In genomic region chr3:171284308-171285075, GRCh38 we compare ENCODE assay signal across 1 cellular context.
TF ChIP-seq lines count a peak whose summit lies in the region.

No MANE protein-coding gene starts in this region.

TF ChIP-seq in GM12878, 131 proteins besides CTCF, POLR2A, EP300 and RAD21 (continued from another document):
- no peak for TF ChIP-seq USF2 (IDR thresholded peaks at IDR 0.05; ENCODE audit: borderline replicate concordance, low read depth, low read length)
- peak; percentile 77 for TF ChIP-seq RUNX3 (IDR thresholded peaks at IDR 0.05; ENCODE audit: low read length)
- no peak for TF ChIP-seq TCF12 (IDR thresholded peaks at IDR 0.05; ENCODE audit: low read depth, low read length)
- TF ChIP-seq SKIL (IDR thresholded peaks at IDR 0.05; ENCODE audit: low read depth, poor library complexity, severe bottlenecking): no peak
- no peak for TF ChIP-seq TAF1 (IDR thresholded peaks at IDR 0.05; ENCODE audit: borderline replicate concordance, low read depth, low read length)
- no peak for TF ChIP-seq HDAC2 (IDR thresholded peaks at IDR 0.05)
- TF ChIP-seq, protein P1, sequence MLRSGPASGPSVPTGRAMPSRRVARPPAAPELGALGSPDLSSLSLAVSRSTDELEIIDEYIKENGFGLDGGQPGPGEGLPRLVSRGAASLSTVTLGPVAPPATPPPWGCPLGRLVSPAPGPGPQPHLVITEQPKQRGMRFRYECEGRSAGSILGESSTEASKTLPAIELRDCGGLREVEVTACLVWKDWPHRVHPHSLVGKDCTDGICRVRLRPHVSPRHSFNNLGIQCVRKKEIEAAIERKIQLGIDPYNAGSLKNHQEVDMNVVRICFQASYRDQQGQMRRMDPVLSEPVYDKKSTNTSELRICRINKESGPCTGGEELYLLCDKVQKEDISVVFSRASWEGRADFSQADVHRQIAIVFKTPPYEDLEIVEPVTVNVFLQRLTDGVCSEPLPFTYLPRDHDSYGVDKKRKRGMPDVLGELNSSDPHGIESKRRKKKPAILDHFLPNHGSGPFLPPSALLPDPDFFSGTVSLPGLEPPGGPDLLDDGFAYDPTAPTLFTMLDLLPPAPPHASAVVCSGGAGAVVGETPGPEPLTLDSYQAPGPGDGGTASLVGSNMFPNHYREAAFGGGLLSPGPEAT (IDR thresholded peaks at IDR 0.05; ENCODE audit: low read depth): no peak
- TF ChIP-seq ZNF207 (IDR thresholded peaks at IDR 0.05; ENCODE audit: borderline replicate concordance): no peak
- no peak for TF ChIP-seq RB1 (IDR thresholded peaks at IDR 0.05; ENCODE audit: borderline replicate concordance)
- TF ChIP-seq PAX5 (IDR thresholded peaks at IDR 0.05; ENCODE audit: borderline replicate concordance, low read depth, low read length): peak; percentile 51; the same call in 1 of the 2 replicates
- TF ChIP-seq NFXL1 (IDR thresholded peaks at IDR 0.05; ENCODE audit: borderline replicate concordance): no peak
- peak; percentile 74 for TF ChIP-seq CREM (IDR thresholded peaks at IDR 0.05; ENCODE audit: low read depth)
- TF ChIP-seq, protein P2, sequence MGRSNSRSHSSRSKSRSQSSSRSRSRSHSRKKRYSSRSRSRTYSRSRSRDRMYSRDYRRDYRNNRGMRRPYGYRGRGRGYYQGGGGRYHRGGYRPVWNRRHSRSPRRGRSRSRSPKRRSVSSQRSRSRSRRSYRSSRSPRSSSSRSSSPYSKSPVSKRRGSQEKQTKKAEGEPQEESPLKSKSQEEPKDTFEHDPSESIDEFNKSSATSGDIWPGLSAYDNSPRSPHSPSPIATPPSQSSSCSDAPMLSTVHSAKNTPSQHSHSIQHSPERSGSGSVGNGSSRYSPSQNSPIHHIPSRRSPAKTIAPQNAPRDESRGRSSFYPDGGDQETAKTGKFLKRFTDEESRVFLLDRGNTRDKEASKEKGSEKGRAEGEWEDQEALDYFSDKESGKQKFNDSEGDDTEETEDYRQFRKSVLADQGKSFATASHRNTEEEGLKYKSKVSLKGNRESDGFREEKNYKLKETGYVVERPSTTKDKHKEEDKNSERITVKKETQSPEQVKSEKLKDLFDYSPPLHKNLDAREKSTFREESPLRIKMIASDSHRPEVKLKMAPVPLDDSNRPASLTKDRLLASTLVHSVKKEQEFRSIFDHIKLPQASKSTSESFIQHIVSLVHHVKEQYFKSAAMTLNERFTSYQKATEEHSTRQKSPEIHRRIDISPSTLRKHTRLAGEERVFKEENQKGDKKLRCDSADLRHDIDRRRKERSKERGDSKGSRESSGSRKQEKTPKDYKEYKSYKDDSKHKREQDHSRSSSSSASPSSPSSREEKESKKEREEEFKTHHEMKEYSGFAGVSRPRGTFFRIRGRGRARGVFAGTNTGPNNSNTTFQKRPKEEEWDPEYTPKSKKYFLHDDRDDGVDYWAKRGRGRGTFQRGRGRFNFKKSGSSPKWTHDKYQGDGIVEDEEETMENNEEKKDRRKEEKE (IDR thresholded peaks at IDR 0.05): no peak
- TF ChIP-seq POU2F2 (IDR thresholded peaks at IDR 0.05; ENCODE audit: borderline replicate concordance, low read depth, low read length): 0 out of 3 replicates have a peak, but pooled peaks have one; percentile 8
- TF ChIP-seq MTA3 (IDR thresholded peaks at IDR 0.05; ENCODE audit: borderline replicate concordance, low read length): 0 out of 2 replicates have a peak, but pooled peaks have one; percentile 52
- peak; percentile 67 for TF ChIP-seq BCL3 (IDR thresholded peaks at IDR 0.05; ENCODE audit: borderline replicate concordance, insufficient read depth, low read depth, low read length, poor library complexity, severe bottlenecking)
- TF ChIP-seq JUNB (IDR thresholded peaks at IDR 0.05): peak; percentile 94
- peak; percentile 58; the same call in 1 of the 2 replicates for TF ChIP-seq BCL11A (IDR thresholded peaks at IDR 0.05; ENCODE audit: low read depth, low read length)
- TF ChIP-seq E2F8 (IDR thresholded peaks at IDR 0.05; ENCODE audit: low read depth, partially characterized antibody): no peak
- TF ChIP-seq SUZ12 (IDR thresholded peaks at IDR 0.05; ENCODE audit: unreplicated experiment): no peak
- TF ChIP-seq TCF7 (IDR thresholded peaks at IDR 0.05; ENCODE audit: borderline replicate concordance): no peak
- TF ChIP-seq FOXM1 (IDR thresholded peaks at IDR 0.05; ENCODE audit: low read depth, low read length): peak; percentile 90
- TF ChIP-seq NR2F1 (conservative IDR thresholded peaks at IDR 0.05): no peak
- TF ChIP-seq TBL1XR1 (IDR thresholded peaks at IDR 0.05; ENCODE audit: low read depth, low read length): no peak; the same call in 1 of the 2 replicates
- TF ChIP-seq SPI1 (IDR thresholded peaks at IDR 0.05; ENCODE audit: borderline replicate concordance, insufficient read depth, low read depth, low read length): 0 out of 2 replicates have a peak, but pooled peaks have one; percentile 4
- peak in 1 of 2 experiments; percentile 10; a peak in 1 of 4 replicates for TF ChIP-seq IKZF2 (IDR thresholded peaks at IDR 0.05)
- TF ChIP-seq E2F4 (IDR thresholded peaks at IDR 0.05; ENCODE audit: low read depth, low read length): no peak
- peak; percentile 87 for TF ChIP-seq ZBED1 (IDR thresholded peaks at IDR 0.05; ENCODE audit: borderline replicate concordance)
- TF ChIP-seq, protein P3, sequence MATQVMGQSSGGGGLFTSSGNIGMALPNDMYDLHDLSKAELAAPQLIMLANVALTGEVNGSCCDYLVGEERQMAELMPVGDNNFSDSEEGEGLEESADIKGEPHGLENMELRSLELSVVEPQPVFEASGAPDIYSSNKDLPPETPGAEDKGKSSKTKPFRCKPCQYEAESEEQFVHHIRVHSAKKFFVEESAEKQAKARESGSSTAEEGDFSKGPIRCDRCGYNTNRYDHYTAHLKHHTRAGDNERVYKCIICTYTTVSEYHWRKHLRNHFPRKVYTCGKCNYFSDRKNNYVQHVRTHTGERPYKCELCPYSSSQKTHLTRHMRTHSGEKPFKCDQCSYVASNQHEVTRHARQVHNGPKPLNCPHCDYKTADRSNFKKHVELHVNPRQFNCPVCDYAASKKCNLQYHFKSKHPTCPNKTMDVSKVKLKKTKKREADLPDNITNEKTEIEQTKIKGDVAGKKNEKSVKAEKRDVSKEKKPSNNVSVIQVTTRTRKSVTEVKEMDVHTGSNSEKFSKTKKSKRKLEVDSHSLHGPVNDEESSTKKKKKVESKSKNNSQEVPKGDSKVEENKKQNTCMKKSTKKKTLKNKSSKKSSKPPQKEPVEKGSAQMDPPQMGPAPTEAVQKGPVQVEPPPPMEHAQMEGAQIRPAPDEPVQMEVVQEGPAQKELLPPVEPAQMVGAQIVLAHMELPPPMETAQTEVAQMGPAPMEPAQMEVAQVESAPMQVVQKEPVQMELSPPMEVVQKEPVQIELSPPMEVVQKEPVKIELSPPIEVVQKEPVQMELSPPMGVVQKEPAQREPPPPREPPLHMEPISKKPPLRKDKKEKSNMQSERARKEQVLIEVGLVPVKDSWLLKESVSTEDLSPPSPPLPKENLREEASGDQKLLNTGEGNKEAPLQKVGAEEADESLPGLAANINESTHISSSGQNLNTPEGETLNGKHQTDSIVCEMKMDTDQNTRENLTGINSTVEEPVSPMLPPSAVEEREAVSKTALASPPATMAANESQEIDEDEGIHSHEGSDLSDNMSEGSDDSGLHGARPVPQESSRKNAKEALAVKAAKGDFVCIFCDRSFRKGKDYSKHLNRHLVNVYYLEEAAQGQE (IDR thresholded peaks at IDR 0.05; ENCODE audit: low read depth, low read length): no peak
- peak; percentile 58; the same call in 1 of the 2 replicates for TF ChIP-seq PML (IDR thresholded peaks at IDR 0.05; ENCODE audit: low read length)
- peak; percentile 65; the same call in 1 of the 2 replicates for TF ChIP-seq CBX5 (IDR thresholded peaks at IDR 0.05; ENCODE audit: low read depth)
- TF ChIP-seq MEF2A (IDR thresholded peaks at IDR 0.05; ENCODE audit: insufficient read depth, low read depth, low read length): peak; percentile 88
- no peak for TF ChIP-seq HDAC6 (IDR thresholded peaks at IDR 0.05; ENCODE audit: unreplicated experiment)
- 0 out of 2 replicates have a peak, but pooled peaks have one; percentile 58 for TF ChIP-seq CHD1 (IDR thresholded peaks at IDR 0.05; ENCODE audit: low read depth, low read length)
- TF ChIP-seq, protein P4, sequence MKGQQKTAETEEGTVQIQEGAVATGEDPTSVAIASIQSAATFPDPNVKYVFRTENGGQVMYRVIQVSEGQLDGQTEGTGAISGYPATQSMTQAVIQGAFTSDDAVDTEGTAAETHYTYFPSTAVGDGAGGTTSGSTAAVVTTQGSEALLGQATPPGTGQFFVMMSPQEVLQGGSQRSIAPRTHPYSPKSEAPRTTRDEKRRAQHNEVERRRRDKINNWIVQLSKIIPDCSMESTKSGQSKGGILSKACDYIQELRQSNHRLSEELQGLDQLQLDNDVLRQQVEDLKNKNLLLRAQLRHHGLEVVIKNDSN (IDR thresholded peaks at IDR 0.05; ENCODE audit: borderline replicate concordance, extremely low read length, insufficient read depth, low read depth, low read length): no peak
- peak in 1 of 2 experiments; percentile 94; a peak in 2 of 4 replicates for TF ChIP-seq ETV6 (conservative IDR thresholded peaks at IDR 0.05 in 1 of 2, IDR thresholded peaks at IDR 0.05 in 1 of 2; ENCODE audit: borderline replicate concordance in 1 of 2, low read depth in 1 of 2)
- TF ChIP-seq, protein P5, sequence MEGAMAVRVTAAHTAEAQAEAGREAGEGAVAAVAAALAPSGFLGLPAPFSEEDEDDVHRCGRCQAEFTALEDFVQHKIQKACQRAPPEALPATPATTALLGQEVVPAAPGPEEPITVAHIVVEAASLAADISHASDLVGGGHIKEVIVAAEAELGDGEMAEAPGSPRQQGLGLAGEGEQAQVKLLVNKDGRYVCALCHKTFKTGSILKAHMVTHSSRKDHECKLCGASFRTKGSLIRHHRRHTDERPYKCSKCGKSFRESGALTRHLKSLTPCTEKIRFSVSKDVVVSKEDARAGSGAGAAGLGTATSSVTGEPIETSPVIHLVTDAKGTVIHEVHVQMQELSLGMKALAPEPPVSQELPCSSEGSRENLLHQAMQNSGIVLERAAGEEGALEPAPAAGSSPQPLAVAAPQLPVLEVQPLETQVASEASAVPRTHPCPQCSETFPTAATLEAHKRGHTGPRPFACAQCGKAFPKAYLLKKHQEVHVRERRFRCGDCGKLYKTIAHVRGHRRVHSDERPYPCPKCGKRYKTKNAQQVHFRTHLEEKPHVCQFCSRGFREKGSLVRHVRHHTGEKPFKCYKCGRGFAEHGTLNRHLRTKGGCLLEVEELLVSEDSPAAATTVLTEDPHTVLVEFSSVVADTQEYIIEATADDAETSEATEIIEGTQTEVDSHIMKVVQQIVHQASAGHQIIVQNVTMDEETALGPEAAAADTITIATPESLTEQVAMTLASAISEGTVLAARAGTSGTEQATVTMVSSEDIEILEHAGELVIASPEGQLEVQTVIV (IDR thresholded peaks at IDR 0.05; ENCODE audit: borderline replicate concordance, partially characterized antibody): no peak
- TF ChIP-seq MYC (IDR thresholded peaks at IDR 0.05; ENCODE audit: insufficient read depth, insufficient read length, insufficient replicate concordance, low read length, severe bottlenecking): no peak
